Comparison of ENCODE assay signal across 1 cellular context in the genomic region with DNA sequence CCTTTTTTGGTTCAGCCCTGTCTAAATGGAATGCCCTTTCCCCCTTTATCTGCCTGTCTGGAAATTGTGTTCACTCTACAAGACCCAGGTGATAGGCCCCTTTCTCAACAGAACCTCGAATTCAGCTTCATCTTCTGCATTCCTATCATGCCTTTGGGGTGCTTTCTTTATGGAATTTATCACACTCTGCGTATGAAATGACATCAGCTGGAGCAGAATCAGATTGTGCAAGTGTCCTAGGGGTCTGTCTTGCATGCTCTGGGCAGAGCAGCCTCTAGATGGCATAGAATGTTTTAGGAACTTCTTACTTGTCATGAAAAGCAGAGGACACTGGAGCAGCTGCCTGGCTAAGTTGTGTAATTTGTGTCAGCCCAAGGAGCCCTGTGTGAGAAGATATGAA.
TF ChIP-seq lines count a peak whose summit lies in the region.

No MANE protein-coding gene starts in this region.

TF ChIP-seq in GM23338, 12 proteins besides CTCF, POLR2A, EP300 and RAD21 (continued from another document):
- TF ChIP-seq, protein P1, sequence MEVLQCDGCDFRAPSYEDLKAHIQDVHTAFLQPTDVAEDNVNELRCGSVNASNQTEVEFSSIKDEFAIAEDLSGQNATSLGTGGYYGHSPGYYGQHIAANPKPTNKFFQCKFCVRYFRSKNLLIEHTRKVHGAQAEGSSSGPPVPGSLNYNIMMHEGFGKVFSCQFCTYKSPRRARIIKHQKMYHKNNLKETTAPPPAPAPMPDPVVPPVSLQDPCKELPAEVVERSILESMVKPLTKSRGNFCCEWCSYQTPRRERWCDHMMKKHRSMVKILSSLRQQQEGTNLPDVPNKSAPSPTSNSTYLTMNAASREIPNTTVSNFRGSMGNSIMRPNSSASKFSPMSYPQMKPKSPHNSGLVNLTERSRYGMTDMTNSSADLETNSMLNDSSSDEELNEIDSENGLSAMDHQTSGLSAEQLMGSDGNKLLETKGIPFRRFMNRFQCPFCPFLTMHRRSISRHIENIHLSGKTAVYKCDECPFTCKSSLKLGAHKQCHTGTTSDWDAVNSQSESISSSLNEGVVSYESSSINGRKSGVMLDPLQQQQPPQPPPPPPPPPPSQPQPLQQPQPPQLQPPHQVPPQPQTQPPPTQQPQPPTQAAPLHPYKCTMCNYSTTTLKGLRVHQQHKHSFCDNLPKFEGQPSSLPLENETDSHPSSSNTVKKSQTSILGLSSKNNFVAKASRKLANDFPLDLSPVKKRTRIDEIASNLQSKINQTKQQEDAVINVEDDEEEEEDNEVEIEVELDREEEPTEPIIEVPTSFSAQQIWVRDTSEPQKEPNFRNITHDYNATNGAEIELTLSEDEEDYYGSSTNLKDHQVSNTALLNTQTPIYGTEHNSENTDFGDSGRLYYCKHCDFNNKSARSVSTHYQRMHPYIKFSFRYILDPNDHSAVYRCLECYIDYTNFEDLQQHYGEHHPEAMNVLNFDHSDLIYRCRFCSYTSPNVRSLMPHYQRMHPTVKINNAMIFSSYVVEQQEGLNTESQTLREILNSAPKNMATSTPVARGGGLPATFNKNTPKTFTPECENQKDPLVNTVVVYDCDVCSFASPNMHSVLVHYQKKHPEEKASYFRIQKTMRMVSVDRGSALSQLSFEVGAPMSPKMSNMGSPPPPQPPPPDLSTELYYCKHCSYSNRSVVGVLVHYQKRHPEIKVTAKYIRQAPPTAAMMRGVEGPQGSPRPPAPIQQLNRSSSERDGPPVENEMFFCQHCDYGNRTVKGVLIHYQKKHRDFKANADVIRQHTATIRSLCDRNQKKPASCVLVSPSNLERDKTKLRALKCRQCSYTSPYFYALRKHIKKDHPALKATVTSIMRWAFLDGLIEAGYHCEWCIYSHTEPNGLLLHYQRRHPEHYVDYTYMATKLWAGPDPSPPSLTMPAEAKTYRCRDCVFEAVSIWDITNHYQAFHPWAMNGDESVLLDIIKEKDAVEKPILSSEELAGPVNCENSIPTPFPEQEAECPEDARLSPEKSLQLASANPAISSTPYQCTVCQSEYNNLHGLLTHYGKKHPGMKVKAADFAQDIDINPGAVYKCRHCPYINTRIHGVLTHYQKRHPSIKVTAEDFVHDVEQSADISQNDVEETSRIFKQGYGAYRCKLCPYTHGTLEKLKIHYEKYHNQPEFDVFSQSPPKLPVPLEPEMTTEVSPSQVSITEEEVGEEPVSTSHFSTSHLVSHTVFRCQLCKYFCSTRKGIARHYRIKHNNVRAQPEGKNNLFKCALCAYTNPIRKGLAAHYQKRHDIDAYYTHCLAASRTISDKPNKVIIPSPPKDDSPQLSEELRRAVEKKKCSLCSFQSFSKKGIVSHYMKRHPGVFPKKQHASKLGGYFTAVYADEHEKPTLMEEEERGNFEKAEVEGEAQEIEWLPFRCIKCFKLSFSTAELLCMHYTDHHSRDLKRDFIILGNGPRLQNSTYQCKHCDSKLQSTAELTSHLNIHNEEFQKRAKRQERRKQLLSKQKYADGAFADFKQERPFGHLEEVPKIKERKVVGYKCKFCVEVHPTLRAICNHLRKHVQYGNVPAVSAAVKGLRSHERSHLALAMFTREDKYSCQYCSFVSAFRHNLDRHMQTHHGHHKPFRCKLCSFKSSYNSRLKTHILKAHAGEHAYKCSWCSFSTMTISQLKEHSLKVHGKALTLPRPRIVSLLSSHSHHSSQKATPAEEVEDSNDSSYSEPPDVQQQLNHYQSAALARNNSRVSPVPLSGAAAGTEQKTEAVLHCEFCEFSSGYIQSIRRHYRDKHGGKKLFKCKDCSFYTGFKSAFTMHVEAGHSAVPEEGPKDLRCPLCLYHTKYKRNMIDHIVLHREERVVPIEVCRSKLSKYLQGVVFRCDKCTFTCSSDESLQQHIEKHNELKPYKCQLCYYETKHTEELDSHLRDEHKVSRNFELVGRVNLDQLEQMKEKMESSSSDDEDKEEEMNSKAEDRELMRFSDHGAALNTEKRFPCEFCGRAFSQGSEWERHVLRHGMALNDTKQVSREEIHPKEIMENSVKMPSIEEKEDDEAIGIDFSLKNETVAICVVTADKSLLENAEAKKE (CRISPR knock-in tag; IDR thresholded peaks at IDR 0.05) = no peak
- TF ChIP-seq, protein P2, sequence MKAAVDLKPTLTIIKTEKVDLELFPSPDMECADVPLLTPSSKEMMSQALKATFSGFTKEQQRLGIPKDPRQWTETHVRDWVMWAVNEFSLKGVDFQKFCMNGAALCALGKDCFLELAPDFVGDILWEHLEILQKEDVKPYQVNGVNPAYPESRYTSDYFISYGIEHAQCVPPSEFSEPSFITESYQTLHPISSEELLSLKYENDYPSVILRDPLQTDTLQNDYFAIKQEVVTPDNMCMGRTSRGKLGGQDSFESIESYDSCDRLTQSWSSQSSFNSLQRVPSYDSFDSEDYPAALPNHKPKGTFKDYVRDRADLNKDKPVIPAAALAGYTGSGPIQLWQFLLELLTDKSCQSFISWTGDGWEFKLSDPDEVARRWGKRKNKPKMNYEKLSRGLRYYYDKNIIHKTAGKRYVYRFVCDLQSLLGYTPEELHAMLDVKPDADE (IDR thresholded peaks at IDR 0.05) = no peak
- TF ChIP-seq ZNF114 (CRISPR knock-in tag; IDR thresholded peaks at IDR 0.05) = no peak
- TF ChIP-seq NANOG (IDR thresholded peaks at IDR 0.05; ENCODE audit: borderline replicate concordance) = no peak
- TF ChIP-seq, protein P3, sequence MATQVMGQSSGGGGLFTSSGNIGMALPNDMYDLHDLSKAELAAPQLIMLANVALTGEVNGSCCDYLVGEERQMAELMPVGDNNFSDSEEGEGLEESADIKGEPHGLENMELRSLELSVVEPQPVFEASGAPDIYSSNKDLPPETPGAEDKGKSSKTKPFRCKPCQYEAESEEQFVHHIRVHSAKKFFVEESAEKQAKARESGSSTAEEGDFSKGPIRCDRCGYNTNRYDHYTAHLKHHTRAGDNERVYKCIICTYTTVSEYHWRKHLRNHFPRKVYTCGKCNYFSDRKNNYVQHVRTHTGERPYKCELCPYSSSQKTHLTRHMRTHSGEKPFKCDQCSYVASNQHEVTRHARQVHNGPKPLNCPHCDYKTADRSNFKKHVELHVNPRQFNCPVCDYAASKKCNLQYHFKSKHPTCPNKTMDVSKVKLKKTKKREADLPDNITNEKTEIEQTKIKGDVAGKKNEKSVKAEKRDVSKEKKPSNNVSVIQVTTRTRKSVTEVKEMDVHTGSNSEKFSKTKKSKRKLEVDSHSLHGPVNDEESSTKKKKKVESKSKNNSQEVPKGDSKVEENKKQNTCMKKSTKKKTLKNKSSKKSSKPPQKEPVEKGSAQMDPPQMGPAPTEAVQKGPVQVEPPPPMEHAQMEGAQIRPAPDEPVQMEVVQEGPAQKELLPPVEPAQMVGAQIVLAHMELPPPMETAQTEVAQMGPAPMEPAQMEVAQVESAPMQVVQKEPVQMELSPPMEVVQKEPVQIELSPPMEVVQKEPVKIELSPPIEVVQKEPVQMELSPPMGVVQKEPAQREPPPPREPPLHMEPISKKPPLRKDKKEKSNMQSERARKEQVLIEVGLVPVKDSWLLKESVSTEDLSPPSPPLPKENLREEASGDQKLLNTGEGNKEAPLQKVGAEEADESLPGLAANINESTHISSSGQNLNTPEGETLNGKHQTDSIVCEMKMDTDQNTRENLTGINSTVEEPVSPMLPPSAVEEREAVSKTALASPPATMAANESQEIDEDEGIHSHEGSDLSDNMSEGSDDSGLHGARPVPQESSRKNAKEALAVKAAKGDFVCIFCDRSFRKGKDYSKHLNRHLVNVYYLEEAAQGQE (IDR thresholded peaks at IDR 0.05; ENCODE audit: unreplicated experiment) = no peak
- no peak for TF ChIP-seq CREB1 (CRISPR knock-in tag; IDR thresholded peaks at IDR 0.05; ENCODE audit: low read depth)
- no peak for TF ChIP-seq EZH2phosphoT487 (IDR thresholded peaks at IDR 0.05; ENCODE audit: unreplicated experiment)
